ENCODE assay signal across 23 cellular contexts in the genomic region with DNA sequence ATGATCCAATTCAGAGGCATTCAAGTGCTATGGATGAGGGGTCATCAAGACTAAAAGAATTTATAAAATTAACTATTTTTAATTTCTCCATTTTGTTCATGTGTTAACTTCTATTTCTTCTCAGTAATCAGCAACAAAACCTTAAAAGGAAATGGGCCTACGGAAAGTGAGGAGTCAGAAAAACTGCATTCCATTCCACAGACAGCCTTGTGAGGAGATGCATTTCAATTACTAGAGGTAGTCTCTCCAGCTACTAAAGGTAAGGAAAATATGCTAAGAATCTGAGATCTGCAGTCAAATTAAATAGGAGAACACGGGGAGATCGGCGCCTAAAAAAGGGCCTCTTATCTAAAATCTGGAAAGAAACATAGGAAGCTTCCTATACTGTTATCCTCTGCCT.
DNase-seq lines count a peak whose midpoint lies in the region; ATAC-seq lines count a peak whose summit lies in the region.
"Had no signal": no experiment of that assay in that cellular context is flagged by ENCODE, and none has a peak within 500 bp of the region (broad histone marks: within the 10 kb centered on the region; RNA-seq: fewer than 3 reads in every experiment).

No MANE protein-coding gene starts in this region.

- no peaks in the 10 kb centered on the region for H3K36me3 ChIP-seq in HUES64 (ENCODE audit: insufficient read depth, low read length)
- no peaks in the 10 kb centered on the region for H3K36me3 ChIP-seq in neuronal stem cell (replicated peaks in 1 of 2; ENCODE audit: control insufficient read depth in 2 of 2, insufficient read depth in 2 of 2, low read length in 2 of 2)
- H3K36me3 ChIP-seq: MG63, SJCRH30 had no signal

- H3K79me1 ChIP-seq in neuronal stem cell (ENCODE audit: low read depth, low read length): no peaks in the 10 kb centered on the region

- H3K4me3 ChIP-seq in HUES64 (ENCODE audit: low read length): no peak overlapping the region
- no peak overlapping the region for H3K4me3 ChIP-seq in neuronal stem cell (ENCODE audit: low read length in 2 of 2)
- H3K4me3 ChIP-seq: GM12878, GM23248, K562, MG63, SJCRH30 had no signal

- H3K27ac ChIP-seq in HUES64 (ENCODE audit: low read depth, low read length) (peak overlapping the region; percentile 40; the same call in 1 of the 2 replicates), neuronal stem cell (replicated peaks; ENCODE audit: low read length) (no peak overlapping the region)
- H3K27ac ChIP-seq: GM23248, SJCRH30 had no signal

- H2AK5ac ChIP-seq in neuronal stem cell (ENCODE audit: low read depth, low read length): no peak overlapping the region

- no peak overlapping the region for H2BK120ac ChIP-seq in neuronal stem cell (ENCODE audit: low read depth, low read length)

- H3K18ac ChIP-seq in neuronal stem cell (ENCODE audit: low read length): no peak overlapping the region

- H3K14ac ChIP-seq in neuronal stem cell (ENCODE audit: low read length): no peak overlapping the region

- H4K91ac ChIP-seq in neuronal stem cell (ENCODE audit: low read depth, low read length, poor library complexity): no peak overlapping the region

- DNase-seq in iPS DF 19.7 (ENCODE audit: low read depth, low spot score) (peak; percentile 70), islet precursor cell (peak; percentile 58), neuronal stem cell (ENCODE audit: low spot score) (no peak), globus pallidus (ENCODE audit: low spot score) (no peak)
- DNase-seq: CD4-positive, CD25-positive, alpha-beta regulatory T cell; COR-L47; DMS79; GM23248; MG63; NCI-H1417; NCI-H1694 treated with DMSO at 0.1 percent for 48 hours; NCI-H2081 treated with DMSO at 0.1 percent for 48 hours; NCI-H2171 treated with DMSO at 0.1 percent for 48 hours; NCI-H446; NCI-H526; OCI-M1; SJCRH30 had no signal

- H3K9ac ChIP-seq in HUES64 (ENCODE audit: low read depth, low read length) (no peak overlapping the region), neuronal stem cell (ENCODE audit: low read depth, low read length, poor library complexity) (no peak overlapping the region)
- H3K9ac ChIP-seq: GM23248 had no signal

- H3K27me3 ChIP-seq in HUES64 (ENCODE audit: insufficient read depth, low read length) (no peaks in the 10 kb centered on the region), neuronal stem cell (ENCODE audit: control insufficient read depth in 3 of 3, insufficient read depth in 3 of 3, low read depth in 1 of 3, low read length in 3 of 3) (no peaks in the 10 kb centered on the region)
- H3K27me3 ChIP-seq: MG63, SJCRH30 had no signal

- no peaks in the 10 kb centered on the region for H3K9me3 ChIP-seq in HUES64 (ENCODE audit: insufficient read depth, low read depth, low read length)
- no peaks in the 10 kb centered on the region for H3K9me3 ChIP-seq in neuronal stem cell (replicated peaks in 1 of 2; ENCODE audit: control insufficient read depth in 2 of 2, insufficient read depth in 1 of 2, low read depth in 1 of 2, low read length in 2 of 2)
- H3K9me3 ChIP-seq: MG63, SJCRH30 had no signal

- no peak overlapping the region for H3K4ac ChIP-seq in neuronal stem cell (ENCODE audit: low read length)

- H4K8ac ChIP-seq in neuronal stem cell (ENCODE audit: low read depth, low read length): no peak overlapping the region

- ATAC-seq in GM21360 (IDR thresholded peaks at IDR 0.05; ENCODE audit: unreplicated experiment) (no peak), HG03135 (IDR thresholded peaks at IDR 0.05; ENCODE audit: unreplicated experiment) (no peak)
- ATAC-seq: GM12878, HCT116, K562 had no signal

- H3K23ac ChIP-seq in neuronal stem cell (ENCODE audit: low read depth, low read length, poor library complexity): no peak overlapping the region

- peaks cover 15% of the 10 kb centered on the region for H3K4me1 ChIP-seq in HUES64 (ENCODE audit: insufficient read depth, low read length)
- no peaks in the 10 kb centered on the region for H3K4me1 ChIP-seq in neuronal stem cell (ENCODE audit: control insufficient read depth in 2 of 2, insufficient read depth in 1 of 2, low read depth in 1 of 2, low read length in 2 of 2)
- H3K4me1 ChIP-seq: SJCRH30 had no signal

- WGBS in HUES64: 49% methylated on average over 4 of the region's 4 CpGs
- WGBS in neuronal stem cell (ENCODE audit: extremely low coverage in 2 of 2, insufficient read length in 2 of 2, insufficient replicate concordance in 1 of 2), 2 donors: no CpG with 5 or more reads among the region's 4 CpGs

- no peak overlapping the region for H2BK15ac ChIP-seq in neuronal stem cell (ENCODE audit: low read length)

- no peak overlapping the region for H2AFZ ChIP-seq in neuronal stem cell (ENCODE audit: low read length)
- H2AFZ ChIP-seq: GM23248 had no signal

- no peak overlapping the region for H2BK5ac ChIP-seq in neuronal stem cell (ENCODE audit: low read length)

- H2BK12ac ChIP-seq in neuronal stem cell (ENCODE audit: low read length): no peak overlapping the region

- H3K4me2 ChIP-seq in neuronal stem cell (ENCODE audit: insufficient read depth, low read length, poor library complexity, severe bottlenecking): no peak overlapping the region

Comparison
In these comparisons a context has a peak if more than half of its experiments do, and no peak if none do; other contexts are left out.
1. DNase-seq: peak in iPS DF 19.7 (single experiment) and islet precursor cell (single experiment); none in neuronal stem cell (single experiment) and globus pallidus (single experiment).